ENCODE assay signal across 18 cellular contexts in genomic region chr10:14016942-14017341, GRCh38.
"Had no signal": no experiment of that assay in that cellular context is flagged by ENCODE, and none has a peak within 500 bp of the region (broad histone marks: within the 10 kb centered on the region; RNA-seq: fewer than 3 reads in every experiment).

No MANE protein-coding gene starts in this region.

- H3K27ac ChIP-seq: body of pancreas, lower lobe of right lung, tibial artery had no signal

- H3K4me1 ChIP-seq: body of pancreas, tibial artery had no signal

- H3K36me3 Mint-ChIP-seq: activated naive CD8-positive, alpha-beta T cell treated with anti-CD3 and anti-CD28 coated beads, Interleukin-2, amount 10 ng/mL, durations not matched to agents 7 days and 5 days had no signal

- H3K27me3 ChIP-seq: body of pancreas had no signal

- H3K4me3 Mint-ChIP-seq: activated CD4-positive, alpha-beta T cell treated with anti-CD3 and anti-CD28 coated beads, Interleukin-2, amount 10 ng/mL, durations not matched to agents 24 days and 14 days; activated CD8-positive, alpha-beta T cell treated with anti-CD3 and anti-CD28 coated beads, Interleukin-2, amount 10 ng/mL, durations not matched to agents 7 days and 5 days; activated naive CD8-positive, alpha-beta T cell treated with anti-CD3 and anti-CD28 coated beads, Interleukin-2, amount 10 ng/mL, durations not matched to agents 7 days and 5 days; activated T-cell treated with anti-CD3 and anti-CD28 coated beads, Interleukin-2, amount 50 U/mL, for 24 hours; central memory CD8-positive, alpha-beta T cell; mesothelial cell of epicardium; natural killer cell treated with Interleukin-12 subunit alpha and Interleukin-12 subunit beta and Interleukin-15 and Interleukin-18, amount 100 ng/mL, for 72 hours had no signal

- H3K4me3 ChIP-seq: body of pancreas, lower lobe of right lung, tibial artery had no signal

- H3K27ac Mint-ChIP-seq: activated CD4-positive, alpha-beta T cell treated with anti-CD3 and anti-CD28 coated beads, Interleukin-2, amount 10 ng/mL, durations not matched to agents 24 days and 14 days; activated CD8-positive, alpha-beta T cell treated with anti-CD3 and anti-CD28 coated beads, Interleukin-2, amount 10 ng/mL, durations not matched to agents 7 days and 5 days; activated naive CD8-positive, alpha-beta T cell treated with anti-CD3 and anti-CD28 coated beads, Interleukin-2, amount 10 ng/mL, durations not matched to agents 7 days and 5 days; activated T-cell treated with anti-CD3 and anti-CD28 coated beads, Interleukin-2, amount 50 U/mL, for 24 hours; activated T-helper 2 cell treated with anti-CD3 and anti-CD28 coated beads, Interferon-gamma antibody, Interleukin-2, Interleukin-4, amounts not matched to agents 10 μg/mL and 5 μg/mL and 100 μg/mL, durations not matched to agents 14 hours and 24 hours and 36 hours; natural killer cell treated with Interleukin-12 subunit alpha and Interleukin-12 subunit beta and Interleukin-15 and Interleukin-18, amount 100 ng/mL, for 72 hours had no signal

- ATAC-seq: activated CD8-positive, alpha-beta T cell treated with anti-CD3 and anti-CD28 coated beads, Interleukin-2, amount 10 ng/mL, durations not matched to agents 7 days and 5 days; body of pancreas; natural killer cell treated with Interleukin-12 subunit alpha and Interleukin-12 subunit beta and Interleukin-15 and Interleukin-18, amount 100 ng/mL, for 72 hours had no signal

- DNase-seq: activated CD4-positive, alpha-beta T cell treated with anti-CD3 and anti-CD28 coated beads, Interleukin-2, amount 10 ng/mL, durations not matched to agents 24 days and 14 days; activated CD8-positive, alpha-beta T cell treated with anti-CD3 and anti-CD28 coated beads, Interleukin-2, amount 10 ng/mL, durations not matched to agents 7 days and 5 days; activated naive CD4-positive, alpha-beta T cell treated with Interleukin-2 at 50 U/mL for 16 hours; activated naive CD8-positive, alpha-beta T cell treated with anti-CD3 and anti-CD28 coated beads, Interleukin-2, amount 10 ng/mL, durations not matched to agents 7 days and 5 days; activated T-cell treated with anti-CD3 and anti-CD28 coated beads, Interleukin-2, amount 50 U/mL, for 24 hours; body of pancreas; cortex of kidney; effector CD4-positive, alpha-beta T cell; left cardiac atrium; lower lobe of right lung; occipital lobe; posterior cingulate gyrus; stimulated activated naive CD4-positive, alpha-beta T cell treated with Interleukin-2 at 50 U/mL for 16 hours; tibial artery had no signal

- H3K36me3 ChIP-seq: lower lobe of right lung, tibial artery had no signal

- H3K9me3 ChIP-seq: body of pancreas, lower lobe of right lung, tibial artery had no signal
